Comparison of ENCODE assay signal across 21 cellular contexts in genomic region chr1:30768830-30769718, GRCh38. TPM values are rescaled to one million over a fixed set of nuclear protein-coding genes. Genes with fewer than 3 reads are reported as not detected.
DNase-seq lines count a peak whose midpoint lies in the region; ATAC-seq, FAIRE-seq and TF ChIP-seq lines count a peak whose summit lies in the region.
"Had no signal": no experiment of that assay in that cellular context is flagged by ENCODE, and none has a peak within 500 bp of the region (broad histone marks: within the 10 kb centered on the region; RNA-seq: fewer than 3 reads in every experiment).

No MANE protein-coding gene starts in this region.

- H3K9me1 ChIP-seq in K562 (ENCODE audit: control insufficient read depth, insufficient read depth, low read length) = no peaks in the 10 kb centered on the region

- H3K27ac ChIP-seq in CD8-positive, alpha-beta memory T cell (ENCODE audit: low read depth, low read length) = peak overlapping the region; percentile 88
- H3K27ac ChIP-seq in GM23338 (ENCODE audit: low read depth) (no peak overlapping the region), K562 (ENCODE audit: extremely low read depth, low read depth, low read length) (peak overlapping the region; percentile 98), breast epithelium (no peak overlapping the region)
- no peak overlapping the region for H3K27ac ChIP-seq in naive thymus-derived CD4-positive, alpha-beta T cell (ENCODE audit: low read depth, low read length)
- H3K27ac ChIP-seq: brain microvascular endothelial cell, foreskin keratinocyte had no signal

- no peak overlapping the region for H3K4me3 ChIP-seq in CD8-positive, alpha-beta memory T cell (ENCODE audit: low read length)
- H3K4me3 ChIP-seq in GM23338 (no peak overlapping the region), K562 (peak overlapping the region; percentile 4), breast epithelium (no peak overlapping the region)
- no peak overlapping the region for H3K4me3 ChIP-seq in naive thymus-derived CD4-positive, alpha-beta T cell (ENCODE audit: low read length)

- peak; percentile 39 to 47 for TF ChIP-seq RAD21 in K562 (CRISPR knock-in tag; conservative IDR thresholded peaks at IDR 0.05 in 1 of 2, IDR thresholded peaks at IDR 0.05 in 1 of 2)

- FAIRE-seq in K562 (lab: Jason Lieb, UNC) (peak; percentile 98), HTR-8/SVneo (lab: Jason Lieb, UNC) (no peak)
- FAIRE-seq: islet of Langerhans had no signal

- no peaks in the 10 kb centered on the region for H3K27me3 ChIP-seq in CD8-positive, alpha-beta memory T cell (ENCODE audit: insufficient read depth, low read length, poor library complexity, severe bottlenecking)
- H3K27me3 ChIP-seq in GM23338 (ENCODE audit: insufficient read depth) (no peaks in the 10 kb centered on the region), K562 (ENCODE audit: control insufficient read depth in 2 of 2, insufficient read depth in 2 of 2, low read length in 2 of 2) (no peaks in the 10 kb centered on the region; a peak in 1 of 5 replicates), breast epithelium (no peaks in the 10 kb centered on the region)
- H3K27me3 ChIP-seq in naive thymus-derived CD4-positive, alpha-beta T cell (ENCODE audit: control insufficient read depth in 2 of 2, insufficient read depth in 2 of 2, low read length in 2 of 2) = no peaks in the 10 kb centered on the region
- H3K27me3 ChIP-seq: foreskin keratinocyte had no signal

- no peaks in the 10 kb centered on the region for H3K9me2 ChIP-seq in GM23338 (ENCODE audit: insufficient read depth)

- BruUV-seq in K562 (replicated peaks; lab: Mats Ljungman, UMichigan) = TSS peak; percentile 93

- POLR2A ChIA-PET in CD8-positive, alpha-beta memory T cell (lab: Charles Lee) = interaction anchor here (0.6 kb wide), 2 partner anchors 9 to 13 kb away, joined by 3 to 4 read pairs; no protein-coding TSS in a partner anchor
- POLR2A ChIA-PET in K562 (lab: Yijun Ruan, JAX) = interaction anchor here (0.6 to 3.9 kb wide), 21 partner anchors 9 to 1538 kb away, joined by 3 to 59 read pairs (median 4); partner anchors contain the start of gene LAPTM5
- POLR2A ChIA-PET in naive thymus-derived CD4-positive, alpha-beta T cell (lab: Charles Lee) = interaction anchor here (31.3 kb wide), 1 partner anchor 31 kb away, joined by 1281 read pairs; the partner anchor contains the start of genes LAPTM5 and MATN1

- CTCF ChIA-PET in CD8-positive, alpha-beta memory T cell (lab: Charles Lee) = interaction anchor here (0.8 to 1.4 kb wide), 4 partner anchors 11 to 14 kb away, joined by 3 to 5 read pairs (median 4); no protein-coding TSS in a partner anchor
- CTCF ChIA-PET in K562 (lab: Yijun Ruan, JAX; ENCODE audit: low intra/inter-chr PET ratio) = no interaction called here
- CTCF ChIA-PET in naive thymus-derived CD4-positive, alpha-beta T cell (lab: Charles Lee) = interaction anchor here (2.6 kb wide), 1 partner anchor 10 kb away, joined by 13 read pairs; no protein-coding TSS in a partner anchor

- H3K4me2 ChIP-seq in GM23338 (no peak overlapping the region), K562 (ENCODE audit: insufficient read depth, low read length) (peak overlapping the region; percentile 85)

- H3K4me1 Mint-ChIP-seq in CD8-positive, alpha-beta memory T cell = peaks cover 10 to 17% (median 12%) of the 10 kb centered on the region in 3 donors
- H3K4me1 Mint-ChIP-seq in GM23338 = no peaks in the 10 kb centered on the region; the same call in 2 of the 3 replicates
- H3K4me1 Mint-ChIP-seq in naive thymus-derived CD4-positive, alpha-beta T cell = peaks cover 7 to 32% (median 18%) of the 10 kb centered on the region in 7 donors

- peaks cover 10% of the 10 kb centered on the region for H3K4me1 ChIP-seq in CD8-positive, alpha-beta memory T cell (ENCODE audit: insufficient read depth, low read length)
- H3K4me1 ChIP-seq in GM23338 (ENCODE audit: insufficient read depth) (no peaks in the 10 kb centered on the region), K562 (replicated peaks in 1 of 2; ENCODE audit: control insufficient read depth in 2 of 2, insufficient read depth in 2 of 2, low read length in 2 of 2) (peaks cover 56 to 68% of the 10 kb centered on the region in 2 experiments), breast epithelium (no peaks in the 10 kb centered on the region)
- H3K4me1 ChIP-seq in naive thymus-derived CD4-positive, alpha-beta T cell (ENCODE audit: control insufficient read depth in 2 of 2, insufficient read depth in 2 of 2, low read length in 2 of 2) = peaks cover 0 to 16% of the 10 kb centered on the region in 2 donors
- H3K4me1 ChIP-seq: foreskin keratinocyte had no signal

- H3K79me2 ChIP-seq in GM23338 (replicated peaks; ENCODE audit: insufficient read depth) (no peaks in the 10 kb centered on the region), K562 (ENCODE audit: control insufficient read depth, insufficient read depth, low read length) (peaks cover 3% of the 10 kb centered on the region; the same call in 1 of the 3 replicates)

- H3K36me3 Mint-ChIP-seq in CD8-positive, alpha-beta memory T cell = peaks cover 0 to 2% (median 0%) of the 10 kb centered on the region in 3 donors
- H3K36me3 Mint-ChIP-seq in GM23338 (ENCODE audit: low read depth) = no peaks in the 10 kb centered on the region
- H3K36me3 Mint-ChIP-seq in naive thymus-derived CD4-positive, alpha-beta T cell = no peaks in the 10 kb centered on the region

- peak overlapping the region; percentile 86 for H3K9ac ChIP-seq in K562 (ENCODE audit: insufficient read depth in 1 of 2, low read depth in 2 of 2, low read length in 2 of 2)

- in situ Hi-C loops in K562 (cut with MboI) = no loop called here

- 9% methylated on average over 20 of the region's 20 CpGs for WGBS in K562 (ENCODE audit: insufficient coverage, low coverage, missing lambda C conversion rate)

- peaks cover 0 to 2% (median 0%) of the 10 kb centered on the region in 5 donors for H3K9me3 Mint-ChIP-seq in CD8-positive, alpha-beta memory T cell
- no peaks in the 10 kb centered on the region for H3K9me3 Mint-ChIP-seq in GM23338
- peaks cover 0 to 2% (median 0%) of the 10 kb centered on the region in 11 donors for H3K9me3 Mint-ChIP-seq in naive thymus-derived CD4-positive, alpha-beta T cell
- H3K9me3 Mint-ChIP-seq: activated CD4-positive, alpha-beta T cell treated with anti-CD3 and anti-CD28 coated beads, Interleukin-2, amount 10 ng/mL, durations not matched to agents 24 days and 14 days; activated T-helper 2 cell treated with anti-CD3 and anti-CD28 coated beads, Interferon-gamma antibody, Interleukin-2, Interleukin-4, amounts not matched to agents 10 μg/mL and 5 μg/mL and 100 μg/mL, durations not matched to agents 14 hours and 24 hours and 36 hours had no signal

- TF ChIP-seq CTCF in GM23338 (conservative IDR thresholded peaks at IDR 0.05; ENCODE audit: low read depth in 2 of 2) (no peak), K562 (IDR thresholded peaks at IDR 0.05 in 2 of 3, conservative IDR thresholded peaks at IDR 0.05 in 1 of 3; ENCODE audit: insufficient read depth in 2 of 3, low read depth in 1 of 3, low read length in 3 of 3) (peak; percentile 41 to 52 (median 42); a peak in 3 of 6 replicates), breast epithelium (IDR thresholded peaks at IDR 0.05) (no peak)

- no peaks in the 10 kb centered on the region for H3F3A ChIP-seq in GM23338 (replicated peaks; ENCODE audit: low read depth)

- peaks cover 0 to 2% of the 10 kb centered on the region in 2 donors for H3K27me3 Mint-ChIP-seq in CD8-positive, alpha-beta memory T cell
- H3K27me3 Mint-ChIP-seq in GM23338 (ENCODE audit: insufficient read depth, low read depth, poor library complexity) = peaks cover 2% of the 10 kb centered on the region
- H3K27me3 Mint-ChIP-seq in naive thymus-derived CD4-positive, alpha-beta T cell = peaks cover 0 to 2% (median 0%) of the 10 kb centered on the region in 5 donors

- ATAC-seq in GM23338 (peak; percentile 52), K562 (peak; percentile 96)
- peak; percentile 84 for ATAC-seq in naive thymus-derived CD4-positive, alpha-beta T cell
- ATAC-seq: foreskin keratinocyte had no signal

- no peaks in the 10 kb centered on the region for H3K9me3 ChIP-seq in CD8-positive, alpha-beta memory T cell (ENCODE audit: low read length)
- H3K9me3 ChIP-seq in K562 (replicated peaks; ENCODE audit: control insufficient read depth, insufficient read depth, low read depth, low read length) (no peaks in the 10 kb centered on the region), breast epithelium (no peaks in the 10 kb centered on the region)
- H3K9me3 ChIP-seq in naive thymus-derived CD4-positive, alpha-beta T cell (ENCODE audit: control insufficient read depth in 2 of 3, low read length in 3 of 3) = no peaks in the 10 kb centered on the region

- H2AFZ ChIP-seq in GM23338 (peak overlapping the region; percentile 63), K562 (ENCODE audit: low read depth, low read length) (peak overlapping the region; percentile 76)

- DNase-seq in CD8-positive, alpha-beta memory T cell = no peak
- DNase-seq in GM23338 (ENCODE audit: low spot score) = no peak
- peak; percentile 99 to 100 (median 100) for DNase-seq in K562 (ENCODE audit: extremely low read depth in 1 of 4, low spot score in 3 of 4)
- DNase-seq in naive thymus-derived CD4-positive, alpha-beta T cell = no peak
- DNase-seq in AML-193 (lab: John Stamatoyannopoulos, UW) = no peak
- DNase-seq in breast epithelium (ENCODE audit: low spot score in 2 of 2) = no peak
- no peak for DNase-seq in HTR-8/SVneo (ENCODE audit: insufficient read length, low spot score)
- no peak for DNase-seq in NAMALWA (ENCODE audit: low spot score)
- DNase-seq: activated CD4-positive, alpha-beta T cell treated with anti-CD3 and anti-CD28 coated beads, Interleukin-2, amount 10 ng/mL, durations not matched to agents 24 days and 14 days; brain microvascular endothelial cell; effector CD4-positive, alpha-beta T cell; foreskin keratinocyte; NCI-H1105 treated with DMSO at 0.1 percent for 48 hours; stimulated activated CD4-positive, alpha-beta T cell treated with anti-CD3 and anti-CD28 coated beads, Interleukin-2, amount 100 ng/mL, for 48 hours; stimulated activated naive CD4-positive, alpha-beta T cell; T-helper 1 cell had no signal

- peak overlapping the region in 2 of 8 donors; percentile 23 to 66 for H3K27ac Mint-ChIP-seq in CD8-positive, alpha-beta memory T cell
- H3K27ac Mint-ChIP-seq in GM23338 = no peak overlapping the region
- H3K27ac Mint-ChIP-seq in naive thymus-derived CD4-positive, alpha-beta T cell = peak overlapping the region in 5 of 9 donors; percentile 21 to 86 (median 25)

- no peaks in the 10 kb centered on the region for H4K20me1 ChIP-seq in GM23338 (replicated peaks; ENCODE audit: insufficient read depth)
- no peaks in the 10 kb centered on the region for H4K20me1 ChIP-seq in K562 (replicated peaks; ENCODE audit: control insufficient read depth, insufficient read depth, low read length)

- TF ChIP-seq EP300 in K562 (IDR thresholded peaks at IDR 0.05; ENCODE audit: low read length) = peak; percentile 100

- TF ChIP-seq POLR2A in K562 (conservative IDR thresholded peaks at IDR 0.05) (peak; percentile 82), breast epithelium (IDR thresholded peaks at IDR 0.05) (no peak)

- intact Hi-C loops in K562 (cut with micrococcal nuclease) = loop anchor here (1.0 to 2.0 kb wide), 3 partner anchors 9 to 50 kb away; no protein-coding TSS in a partner anchor
- intact Hi-C loops in naive thymus-derived CD4-positive, alpha-beta T cell (cut with micrococcal nuclease) = no loop called here
- intact Hi-C loops in breast epithelium (cut with DNase I; ENCODE audit: low total_unique reads) = loop anchor here (5.0 kb wide), 1 partner anchor 47 kb away; the partner anchor contains the start of gene MATN1

- H3K4me3 Mint-ChIP-seq in CD8-positive, alpha-beta memory T cell = peak overlapping the region in 1 of 7 donors; percentile 52
- H3K4me3 Mint-ChIP-seq in GM23338 = no peak overlapping the region
- no peak overlapping the region for H3K4me3 Mint-ChIP-seq in naive thymus-derived CD4-positive, alpha-beta T cell
- H3K4me3 Mint-ChIP-seq: activated CD4-positive, alpha-beta T cell treated with anti-CD3 and anti-CD28 coated beads, Interleukin-2, amount 10 ng/mL, durations not matched to agents 24 days and 14 days had no signal

- H3K36me3 ChIP-seq in CD8-positive, alpha-beta memory T cell (ENCODE audit: insufficient read depth, low read length) = no peaks in the 10 kb centered on the region
- H3K36me3 ChIP-seq in GM23338 (ENCODE audit: insufficient read depth) = no peaks in the 10 kb centered on the region
- H3K36me3 ChIP-seq in K562 (ENCODE audit: control insufficient read depth, insufficient read depth, low read length) = no peaks in the 10 kb centered on the region
- no peaks in the 10 kb centered on the region for H3K36me3 ChIP-seq in naive thymus-derived CD4-positive, alpha-beta T cell (ENCODE audit: control insufficient read depth in 2 of 3, insufficient read depth in 3 of 3, low read length in 3 of 3)
- H3K36me3 ChIP-seq in breast epithelium = no peaks in the 10 kb centered on the region
- H3K36me3 ChIP-seq: brain microvascular endothelial cell had no signal

RNA-seq across cellular contexts. Expression of gene LAPTM5, which starts 11.5 kb away (rescaled TPM):
- total RNA-seq in CD8-positive, alpha-beta memory T cell = 100 to 1,000 TPM; 204 to 206 TPM
- polyA plus RNA-seq in CD8-positive, alpha-beta memory T cell = 589 TPM
- total RNA-seq in GM23338 (2014; rRNA removed; shearing (Covaris generic)) = not detected in 2 replicates
- polyA plus RNA-seq in GM23338 (2016; fragmentation: Nextera tagmentation; extraction: Ambion mirVana) (0.21 and 1.0 TPM in 2 replicates), K562 (2011; rRNA removed) (42.5 and 418 TPM in 2 replicates), K562 (2014; fragmentation: Illumina TruSeq; extraction: Trizol) (44.5 and 47.3 TPM in 2 replicates), K562 (2014; fragmentation: Nextera tagmentation; extraction: Ambion mirVana) (1 to 10 TPM; 2.4 to 4.8 TPM), K562 (2014; rRNA removed) (20.3 and 22.2 TPM in 2 replicates)
- total RNA-seq in K562 (2011; cell fraction: chromatin; rRNA removed; ENCODE audit: low replicate concordance) = 11.2 and 16.2 TPM in 2 replicates
- 19.8 and 22.9 TPM in 2 replicates for total RNA-seq in K562 (2011; cell fraction: nucleolus; rRNA removed)
- total RNA-seq in K562 (2011; cell fraction: nucleoplasm; rRNA removed) = 20.3 and 27.1 TPM in 2 replicates
- total RNA-seq in K562 (2014; rRNA removed) (10.7 and 12.3 TPM in 2 replicates), K562 (2014; rRNA removed; fragmentation: Illumina TruSeq; extraction: Trizol) (11.7 and 13.2 TPM in 2 replicates), K562 (2015; rRNA removed; fragmentation: Illumina TruSeq; extraction: Trizol) (44.3 and 44.7 TPM in 2 replicates), K562 (2021) (30.3 and 33.8 TPM in 2 replicates), breast epithelium (100 to 1,000 TPM in 1 of 3 donors, 10 to 100 TPM in 2; 41.3 to 130 (median 70.1) TPM)
- 103 and 599 TPM in 2 replicates for polyA plus RNA-seq in K562 (2011; cell fraction: cytosol; rRNA removed)
- polyA plus RNA-seq in K562 (2011; cell fraction: nucleus; rRNA removed) = 41.2 and 275 TPM in 2 replicates
- 63.5 and 133 TPM in 2 replicates for polyA plus RNA-seq in K562 (2012)
- 72.1 and 524 TPM in 2 replicates for polyA minus RNA-seq in K562 (2011; rRNA and poly(A)+ RNA removed)
- polyA minus RNA-seq in K562 (2011; cell fraction: cytosol; rRNA and poly(A)+ RNA removed) = 41.0 and 310 TPM in 2 replicates
- 7.7 and 80.9 TPM in 2 replicates for polyA minus RNA-seq in K562 (2011; cell fraction: nucleus; rRNA and poly(A)+ RNA removed)
- 100 to 1,000 TPM; 464 to 783 (median 647) TPM for total RNA-seq in naive thymus-derived CD4-positive, alpha-beta T cell
- 100 to 1,000 TPM; 551 to 556 TPM for polyA plus RNA-seq in naive thymus-derived CD4-positive, alpha-beta T cell
- total RNA-seq: foreskin keratinocyte, G401, renal cortical epithelial cell had no signal

RNA-seq across cellular contexts. Expression of gene MATN1, which starts 45.7 kb away (rescaled TPM):
- total RNA-seq in CD8-positive, alpha-beta memory T cell = under 1 TPM; 0.59 to 0.91 TPM
- not detected for polyA plus RNA-seq in CD8-positive, alpha-beta memory T cell
- 0.31 TPM in 1 of 2 replicates, not detected in the other for total RNA-seq in GM23338 (2014; rRNA removed; shearing (Covaris generic))
- 0.08 and 0.21 TPM in 2 replicates for polyA plus RNA-seq in GM23338 (2016; fragmentation: Nextera tagmentation; extraction: Ambion mirVana)
- total RNA-seq in K562 (2011; cell fraction: chromatin; rRNA removed; ENCODE audit: low replicate concordance) = 2.0 and 5.9 TPM in 2 replicates
- total RNA-seq in K562 (2011; cell fraction: nucleolus; rRNA removed) = 4.5 and 5.4 TPM in 2 replicates
- 2.7 and 4.0 TPM in 2 replicates for total RNA-seq in K562 (2011; cell fraction: nucleoplasm; rRNA removed)
- total RNA-seq in K562 (2014; rRNA removed) = 1.8 and 1.9 TPM in 2 replicates
- total RNA-seq in K562 (2014; rRNA removed; fragmentation: Illumina TruSeq; extraction: Trizol) = 0.45 and 0.51 TPM in 2 replicates
- total RNA-seq in K562 (2015; rRNA removed; fragmentation: Illumina TruSeq; extraction: Trizol) = 0.79 and 1.2 TPM in 2 replicates
- total RNA-seq in K562 (2021) = 1.8 and 2.3 TPM in 2 replicates
- 0.89 and 1.5 TPM in 2 replicates for polyA plus RNA-seq in K562 (2011; rRNA removed)
- 0.78 and 2.4 TPM in 2 replicates for polyA plus RNA-seq in K562 (2011; cell fraction: cytosol; rRNA removed)
- 3.5 and 9.8 TPM in 2 replicates for polyA plus RNA-seq in K562 (2011; cell fraction: nucleus; rRNA removed)
- 1.9 and 2.4 TPM in 2 replicates for polyA plus RNA-seq in K562 (2012)
- polyA plus RNA-seq in K562 (2014; fragmentation: Illumina TruSeq; extraction: Trizol) = 1.1 and 1.6 TPM in 2 replicates
- polyA plus RNA-seq in K562 (2014; fragmentation: Nextera tagmentation; extraction: Ambion mirVana) = under 1 TPM; 0.10 to 0.18 TPM
- polyA plus RNA-seq in K562 (2014; rRNA removed) = 1.6 and 3.6 TPM in 2 replicates
- 0.48 and 0.88 TPM in 2 replicates for polyA minus RNA-seq in K562 (2011; rRNA and poly(A)+ RNA removed)
- 1.4 and 1.6 TPM in 2 replicates for polyA minus RNA-seq in K562 (2011; cell fraction: cytosol; rRNA and poly(A)+ RNA removed)
- 1.4 and 3.4 TPM in 2 replicates for polyA minus RNA-seq in K562 (2011; cell fraction: nucleus; rRNA and poly(A)+ RNA removed)
- total RNA-seq in naive thymus-derived CD4-positive, alpha-beta T cell = 1 to 10 TPM in 2 of 5 experiments, under 1 TPM in 3; 0.08 to 3.6 (median 0.22) TPM
- polyA plus RNA-seq in naive thymus-derived CD4-positive, alpha-beta T cell = not detected
- total RNA-seq in breast epithelium = not detected
- total RNA-seq: HT-29, renal cortical epithelial cell had no signal
- polyA plus RNA-seq: foreskin keratinocyte had no signal

Comparison
In these comparisons a context has a peak if more than half of its experiments do, and no peak if none do; other contexts are left out.
1. DNase-seq: peak in K562 (4 of 4); none in CD8-positive, alpha-beta memory T cell (0 of 5), GM23338 (single experiment), naive thymus-derived CD4-positive, alpha-beta T cell (0 of 9), AML-193 (0 of 2), breast epithelium (0 of 2), HTR-8/SVneo (single experiment) and NAMALWA (single experiment).
2. H3K27ac ChIP-seq: peak in CD8-positive, alpha-beta memory T cell (single experiment) and K562 (single experiment); none in GM23338 (single experiment), naive thymus-derived CD4-positive, alpha-beta T cell (single experiment) and breast epithelium (0 of 2).
3. CTCF ChIP-seq: peak in K562 (3 of 3); none in GM23338 (0 of 2) and breast epithelium (0 of 3).
4. RNA of gene LAPTM5, which starts 11.5 kb away (total RNA-seq): 464 to 783 TPM in naive thymus-derived CD4-positive, alpha-beta T cell, 204 to 206 TPM in CD8-positive, alpha-beta memory T cell, 41.3 to 130 TPM in breast epithelium and 10.7 to 44.7 TPM in K562; not detected in GM23338; every median in the first group is over 10 times any median in the second.
5. intact Hi-C loops: an anchor here in K562 (1.0 to 2.0 kb wide) and breast epithelium (5.0 kb wide); none called in naive thymus-derived CD4-positive, alpha-beta T cell.
6. Peak in every context shown above with its lines, with median percentiles within 50 percentile points of each other: ATAC-seq.